Comparison of ENCODE assay signal across 21 cellular contexts in genomic region chr1:116873680-116874271, GRCh38. TPM values are rescaled to one million over a fixed set of nuclear protein-coding genes. Genes with fewer than 3 reads are reported as not detected.
DNase-seq lines count a peak whose midpoint lies in the region; ATAC-seq and TF ChIP-seq lines count a peak whose summit lies in the region.
"Had no signal": no experiment of that assay in that cellular context is flagged by ENCODE, and none has a peak within 500 bp of the region (broad histone marks: within the 10 kb centered on the region; RNA-seq: fewer than 3 reads in every experiment).

No MANE protein-coding gene starts in this region.

- DNase-seq in stimulated activated CD4-positive, alpha-beta T cell treated with anti-CD3 and anti-CD28 coated beads, Interleukin-4, amount 100 ng/mL, for 24 hours, result peak; percentile 17
- no peak for DNase-seq in stimulated activated CD4-positive, alpha-beta T cell treated with anti-CD3 and anti-CD28 coated beads, Interleukin-4, amount 100 ng/mL, for 1 hour
- peak; percentile 73 for DNase-seq in T-helper 2 cell treated with Interferon-gamma antibody and Interleukin-4, amounts not matched to agents 5 μg/mL and 100 μg/mL, for 36 hours (ENCODE audit: low spot score)
- peak; percentile 29 for DNase-seq in fibroblast of gingiva (ENCODE audit: low read depth)
- no peak for DNase-seq in effector memory CD8-positive, alpha-beta T cell
- no peak for DNase-seq in lower leg skin (ENCODE audit: low spot score in 2 of 2)
- DNase-seq in H4 (ENCODE audit: low spot score), result no peak
- DNase-seq: activated CD4-positive, alpha-beta T cell treated with anti-CD3 and anti-CD28 coated beads for 4 hours; C1 segment of cervical spinal cord; DMS79 treated with DMSO at 0.1 percent for 48 hours; H7; heart right ventricle; NCI-H1436; NCI-H524 treated with DMSO at 0.1 percent for 48 hours; posterior cingulate gyrus had no signal

- 51 to 52% methylated on average over 6 of the region's 6 CpGs for WGBS in lower leg skin, 2 donors

- H3K36me3 Mint-ChIP-seq in T-helper 2 cell treated with Interferon-gamma antibody and Interleukin-4, amounts not matched to agents 5 μg/mL and 100 μg/mL, for 36 hours (ENCODE audit: low read depth), result peaks cover 2% of the 10 kb centered on the region
- H3K36me3 Mint-ChIP-seq in effector memory CD8-positive, alpha-beta T cell (ENCODE audit: insufficient read depth), result no peaks in the 10 kb centered on the region
- H3K36me3 Mint-ChIP-seq: activated naive CD4-positive, alpha-beta T cell treated with anti-CD3 and anti-CD28 coated beads, Interleukin-2, amount 50 U/mL, for 24 hours; IgD-negative memory B cell had no signal

- TF ChIP-seq POLR2A in lower leg skin (IDR thresholded peaks at IDR 0.05), result no peak

- H3K9me3 Mint-ChIP-seq in T-helper 2 cell treated with Interferon-gamma antibody and Interleukin-4, amounts not matched to agents 5 μg/mL and 100 μg/mL, for 36 hours, result no peaks in the 10 kb centered on the region
- no peaks in the 10 kb centered on the region for H3K9me3 Mint-ChIP-seq in effector memory CD8-positive, alpha-beta T cell
- H3K9me3 Mint-ChIP-seq: activated naive CD4-positive, alpha-beta T cell treated with anti-CD3 and anti-CD28 coated beads, Interleukin-2, amount 50 U/mL, for 24 hours; central memory CD8-positive, alpha-beta T cell had no signal

- H3K4me1 Mint-ChIP-seq in T-helper 2 cell treated with Interferon-gamma antibody and Interleukin-4, amounts not matched to agents 5 μg/mL and 100 μg/mL, for 36 hours (ENCODE audit: low read depth), result peaks cover 31% of the 10 kb centered on the region
- no peaks in the 10 kb centered on the region for H3K4me1 Mint-ChIP-seq in effector memory CD8-positive, alpha-beta T cell (ENCODE audit: low read depth in 2 of 2)
- H3K4me1 Mint-ChIP-seq: central memory CD8-positive, alpha-beta T cell; IgD-negative memory B cell had no signal

- peak overlapping the region; percentile 17 for H3K4me3 Mint-ChIP-seq in T-helper 2 cell treated with Interferon-gamma antibody and Interleukin-4, amounts not matched to agents 5 μg/mL and 100 μg/mL, for 36 hours
- no peak overlapping the region for H3K4me3 Mint-ChIP-seq in effector memory CD8-positive, alpha-beta T cell
- H3K4me3 Mint-ChIP-seq: activated naive CD4-positive, alpha-beta T cell treated with anti-CD3 and anti-CD28 coated beads, Interleukin-2, amount 50 U/mL, for 24 hours; central memory CD8-positive, alpha-beta T cell; IgD-negative memory B cell had no signal

- peak overlapping the region; percentile 45 for H3K27ac Mint-ChIP-seq in T-helper 2 cell treated with Interferon-gamma antibody and Interleukin-4, amounts not matched to agents 5 μg/mL and 100 μg/mL, for 36 hours
- H3K27ac Mint-ChIP-seq in effector memory CD8-positive, alpha-beta T cell, result no peak overlapping the region
- H3K27ac Mint-ChIP-seq: activated naive CD4-positive, alpha-beta T cell treated with anti-CD3 and anti-CD28 coated beads, Interleukin-2, amount 50 U/mL, for 24 hours; IgD-negative memory B cell had no signal

- no peak overlapping the region for H3K4me3 ChIP-seq in lower leg skin (ENCODE audit: low read depth, poor library complexity, severe bottlenecking)
- H3K4me3 ChIP-seq: heart right ventricle, tibial nerve had no signal

- H3K27me3 Mint-ChIP-seq in T-helper 2 cell treated with Interferon-gamma antibody and Interleukin-4, amounts not matched to agents 5 μg/mL and 100 μg/mL, for 36 hours (ENCODE audit: low read depth), result peaks cover 2% of the 10 kb centered on the region
- H3K27me3 Mint-ChIP-seq in effector memory CD8-positive, alpha-beta T cell, result peaks cover 14 to 16% of the 10 kb centered on the region in 2 donors
- H3K27me3 Mint-ChIP-seq: activated naive CD4-positive, alpha-beta T cell treated with anti-CD3 and anti-CD28 coated beads, Interleukin-2, amount 50 U/mL, for 24 hours had no signal

- no peak for ATAC-seq in effector memory CD8-positive, alpha-beta T cell (replicated peaks)
- ATAC-seq in HG03095 (IDR thresholded peaks at IDR 0.05; ENCODE audit: unreplicated experiment), result no peak
- ATAC-seq: heart right ventricle, Panc1 had no signal

- no peak for TF ChIP-seq CTCF in lower leg skin (IDR thresholded peaks at IDR 0.05)

- intact Hi-C loops in lower leg skin (cut with DNase I; ENCODE audit: low total_unique reads), result no loop called here

RNA-seq across cellular contexts. Expression of gene PTGFRN, which starts 35.9 kb away (rescaled TPM):
- 10 to 100 TPM; 58.0 to 92.4 (median 84.5) TPM for total RNA-seq in lower leg skin
- total RNA-seq in H4 (2014; rRNA removed; shearing (Covaris generic)), result 47.0 and 70.9 TPM in 2 replicates

Comparison
In these comparisons a context has a peak if more than half of its experiments do, and no peak if none do; other contexts are left out.
1. DNase-seq: peak in stimulated activated CD4-positive, alpha-beta T cell treated with anti-CD3 and anti-CD28 coated beads, Interleukin-4, amount 100 ng/mL, for 24 hours (single experiment), T-helper 2 cell treated with Interferon-gamma antibody and Interleukin-4, amounts not matched to agents 5 μg/mL and 100 μg/mL, for 36 hours (single experiment) and fibroblast of gingiva (single experiment); none in stimulated activated CD4-positive, alpha-beta T cell treated with anti-CD3 and anti-CD28 coated beads, Interleukin-4, amount 100 ng/mL, for 1 hour (single experiment), effector memory CD8-positive, alpha-beta T cell (0 of 3), lower leg skin (0 of 2) and H4 (single experiment).